9 cellular contexts compared by ENCODE assay signal in the genomic region with DNA sequence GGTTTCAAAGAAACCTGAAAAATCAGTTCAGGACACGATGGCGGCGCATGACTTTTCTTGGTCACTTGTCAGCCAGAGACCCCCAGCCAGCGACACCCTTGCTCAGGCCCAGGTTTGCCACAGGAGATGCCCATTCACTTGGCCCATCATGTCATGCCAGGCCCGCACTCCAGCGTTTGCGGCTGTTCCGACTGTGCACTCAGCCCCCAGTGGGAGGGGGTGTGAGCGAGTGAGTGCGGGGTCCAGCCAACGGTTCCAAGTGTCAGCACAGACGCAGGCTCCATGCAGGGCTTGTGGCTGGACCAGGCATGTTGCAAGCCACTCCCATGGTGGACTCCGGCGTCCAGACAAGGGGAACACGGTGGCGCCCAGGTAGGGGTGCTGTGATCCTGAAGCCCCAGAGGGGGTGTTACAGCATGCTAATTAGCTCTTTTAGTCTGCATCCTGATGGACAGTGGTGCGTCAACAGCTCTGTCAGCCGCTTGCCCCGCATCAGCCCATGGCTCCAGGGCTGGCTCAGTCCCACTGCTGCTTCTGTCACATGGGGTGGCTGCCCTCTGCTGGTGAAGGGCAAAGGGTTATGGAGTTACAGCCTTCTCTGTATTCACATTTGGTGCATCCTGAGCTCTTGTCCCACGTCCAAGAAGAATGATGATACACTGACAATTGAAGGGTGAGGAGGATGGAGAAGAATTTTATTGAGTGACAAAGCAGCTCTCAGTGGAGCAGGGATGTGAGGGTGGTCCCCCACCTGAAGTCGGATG. TPM values are rescaled to one million over a fixed set of nuclear protein-coding genes. Genes with fewer than 3 reads are reported as not detected.
DNase-seq lines count a peak whose midpoint lies in the region; ATAC-seq and TF ChIP-seq lines count a peak whose summit lies in the region.
"Had no signal": no experiment of that assay in that cellular context is flagged by ENCODE, and none has a peak within 500 bp of the region (broad histone marks: within the 10 kb centered on the region; RNA-seq: fewer than 3 reads in every experiment).

No MANE protein-coding gene starts in this region.

- peaks cover 13% of the 10 kb centered on the region for H3K9me3 ChIP-seq in endodermal cell (ENCODE audit: control insufficient read depth, low read length)
- no peaks in the 10 kb centered on the region for H3K9me3 ChIP-seq in aorta (ENCODE audit: control insufficient read depth, low read length)

- peak; percentile 35 for DNase-seq in natural killer cell
- DNase-seq in natural killer cell treated with Interleukin-12 subunit alpha and Interleukin-12 subunit beta and Interleukin-15 and Interleukin-18, amount 100 ng/mL, for 72 hours (ENCODE audit: low spot score), result no peak
- peak; percentile 59 for DNase-seq in SK-MEL-5 (ENCODE audit: low read depth, low spot score)
- peak; percentile 95 for DNase-seq in endodermal cell
- DNase-seq in aorta, result peak; percentile 66 to 71
- no peak for DNase-seq in stimulated activated effector memory CD8-positive, alpha-beta T cell treated with anti-CD3 and anti-CD28 coated beads, Interleukin-12 subunit alpha, Interleukin-12 subunit beta, amount 100 ng/mL, for 72 hours (ENCODE audit: low spot score in 2 of 2)

- TF ChIP-seq CTCF in natural killer cell (IDR thresholded peaks at IDR 0.05), result peak; percentile 30
- peak; percentile 64 for TF ChIP-seq CTCF in endodermal cell (conservative IDR thresholded peaks at IDR 0.05)

- no peak overlapping the region for H3K9ac ChIP-seq in endodermal cell (ENCODE audit: extremely low read depth, low read length, poor library complexity, severe bottlenecking)

- in situ Hi-C loops in SK-MEL-5 (cut with HindIII; ENCODE audit: low pct_unique_long_range_greater_than_20kb, low sequenced_read_pairs), result no loop called here

- H3K36me3 ChIP-seq in endodermal cell (ENCODE audit: control insufficient read depth, insufficient read depth, low read length), result no peaks in the 10 kb centered on the region
- no peaks in the 10 kb centered on the region for H3K36me3 ChIP-seq in aorta (ENCODE audit: control insufficient read depth in 1 of 2, insufficient read depth in 2 of 2, low read length in 1 of 2)

- no peak overlapping the region for H3K27ac ChIP-seq in endodermal cell (ENCODE audit: low read depth, low read length)
- H3K27ac ChIP-seq in aorta (ENCODE audit: low read depth in 1 of 2, low read length in 2 of 2), result no peak overlapping the region

- H3K9me3 Mint-ChIP-seq in natural killer cell, result no peaks in the 10 kb centered on the region
- H3K9me3 Mint-ChIP-seq in natural killer cell treated with Interleukin-12 subunit alpha and Interleukin-12 subunit beta and Interleukin-15 and Interleukin-18, amount 100 ng/mL, for 72 hours, result no peaks in the 10 kb centered on the region
- H3K9me3 Mint-ChIP-seq in endodermal cell, result peaks cover 17% of the 10 kb centered on the region
- peaks cover 4% of the 10 kb centered on the region for H3K9me3 Mint-ChIP-seq in stimulated activated memory B cell treated with anti-CD40 and anti-IgM and Interleukin-4, amounts not matched to agents 10 μg/mL and 1 μg/mL and 100 μg/mL, for 72 hours
- no peaks in the 10 kb centered on the region for H3K9me3 Mint-ChIP-seq in stimulated activated effector memory CD8-positive, alpha-beta T cell treated with anti-CD3 and anti-CD28 coated beads, Interleukin-12 subunit alpha, Interleukin-12 subunit beta, amount 100 ng/mL, for 72 hours

- intact Hi-C loops in natural killer cell (cut with micrococcal nuclease) (loop anchor here (1.0 to 5.0 kb wide), 2 partner anchors 61 to 156 kb away; a partner anchor contains a TSS), aorta (cut with DNase I) (loop anchor here in 1 of 2 donors (5.0 kb wide), 1 partner anchor 34 kb away; no protein-coding TSS in a partner anchor)

- peak overlapping the region; percentile 63 for H3K4me3 Mint-ChIP-seq in natural killer cell
- H3K4me3 Mint-ChIP-seq in natural killer cell treated with Interleukin-12 subunit alpha and Interleukin-12 subunit beta and Interleukin-15 and Interleukin-18, amount 100 ng/mL, for 72 hours, result no peak overlapping the region
- no peak overlapping the region for H3K4me3 Mint-ChIP-seq in endodermal cell
- no peak overlapping the region for H3K4me3 Mint-ChIP-seq in stimulated activated memory B cell treated with anti-CD40 and anti-IgM and Interleukin-4, amounts not matched to agents 10 μg/mL and 1 μg/mL and 100 μg/mL, for 72 hours
- H3K4me3 Mint-ChIP-seq in stimulated activated effector memory CD8-positive, alpha-beta T cell treated with anti-CD3 and anti-CD28 coated beads, Interleukin-12 subunit alpha, Interleukin-12 subunit beta, amount 100 ng/mL, for 72 hours, result no peak overlapping the region

- H3K4me1 Mint-ChIP-seq in natural killer cell (peaks cover 7 to 8% of the 10 kb centered on the region in 2 donors), endodermal cell (peaks cover 7% of the 10 kb centered on the region)
- H3K4me1 Mint-ChIP-seq in natural killer cell treated with Interleukin-12 subunit alpha and Interleukin-12 subunit beta and Interleukin-15 and Interleukin-18, amount 100 ng/mL, for 72 hours (ENCODE audit: low read depth in 2 of 2), result peaks cover 7 to 12% of the 10 kb centered on the region in 2 donors
- H3K4me1 Mint-ChIP-seq in stimulated activated memory B cell treated with anti-CD40 and anti-IgM and Interleukin-4, amounts not matched to agents 10 μg/mL and 1 μg/mL and 100 μg/mL, for 72 hours, result peaks cover 13% of the 10 kb centered on the region
- peaks cover 7% of the 10 kb centered on the region for H3K4me1 Mint-ChIP-seq in stimulated activated effector memory CD8-positive, alpha-beta T cell treated with anti-CD3 and anti-CD28 coated beads, Interleukin-12 subunit alpha, Interleukin-12 subunit beta, amount 100 ng/mL, for 72 hours

- H3K27me3 Mint-ChIP-seq in natural killer cell (ENCODE audit: low read depth in 2 of 2) (no peaks in the 10 kb centered on the region), endodermal cell (ENCODE audit: insufficient read depth) (peaks cover 14% of the 10 kb centered on the region)
- no peaks in the 10 kb centered on the region for H3K27me3 Mint-ChIP-seq in natural killer cell treated with Interleukin-12 subunit alpha and Interleukin-12 subunit beta and Interleukin-15 and Interleukin-18, amount 100 ng/mL, for 72 hours
- no peaks in the 10 kb centered on the region for H3K27me3 Mint-ChIP-seq in stimulated activated memory B cell treated with anti-CD40 and anti-IgM and Interleukin-4, amounts not matched to agents 10 μg/mL and 1 μg/mL and 100 μg/mL, for 72 hours
- H3K27me3 Mint-ChIP-seq: naive thymus-derived CD4-positive, alpha-beta T cell had no signal

- ATAC-seq in natural killer cell (no peak), aorta (ENCODE audit: low FRiP score) (no peak), HG03175 (IDR thresholded peaks at IDR 0.05; ENCODE audit: unreplicated experiment) (no peak)
- ATAC-seq in natural killer cell treated with Interleukin-12 subunit alpha and Interleukin-12 subunit beta and Interleukin-15 and Interleukin-18, amount 100 ng/mL, for 72 hours, result no peak
- ATAC-seq in stimulated activated memory B cell treated with anti-CD40 and anti-IgM and Interleukin-4, amounts not matched to agents 10 μg/mL and 1 μg/mL and 100 μg/mL, for 72 hours, result no peak
- no peak for ATAC-seq in stimulated activated effector memory CD8-positive, alpha-beta T cell treated with anti-CD3 and anti-CD28 coated beads, Interleukin-12 subunit alpha, Interleukin-12 subunit beta, amount 100 ng/mL, for 72 hours
- ATAC-seq: naive thymus-derived CD4-positive, alpha-beta T cell had no signal

- no peak overlapping the region for H3K4me3 ChIP-seq in endodermal cell (ENCODE audit: low read length)
- no peak overlapping the region for H3K4me3 ChIP-seq in aorta (ENCODE audit: low read length in 2 of 2)

- H3K27me3 ChIP-seq in endodermal cell (ENCODE audit: control insufficient read depth, insufficient read depth, low read length, poor library complexity, severe bottlenecking) (no peaks in the 10 kb centered on the region), aorta (ENCODE audit: control insufficient read depth in 1 of 2, insufficient read depth in 2 of 2, low read length in 1 of 2) (no peaks in the 10 kb centered on the region)

- H3K27ac Mint-ChIP-seq in natural killer cell (no peak overlapping the region), endodermal cell (no peak overlapping the region)
- H3K27ac Mint-ChIP-seq in natural killer cell treated with Interleukin-12 subunit alpha and Interleukin-12 subunit beta and Interleukin-15 and Interleukin-18, amount 100 ng/mL, for 72 hours, result no peak overlapping the region
- no peak overlapping the region for H3K27ac Mint-ChIP-seq in stimulated activated memory B cell treated with anti-CD40 and anti-IgM and Interleukin-4, amounts not matched to agents 10 μg/mL and 1 μg/mL and 100 μg/mL, for 72 hours
- H3K27ac Mint-ChIP-seq in stimulated activated effector memory CD8-positive, alpha-beta T cell treated with anti-CD3 and anti-CD28 coated beads, Interleukin-12 subunit alpha, Interleukin-12 subunit beta, amount 100 ng/mL, for 72 hours, result no peak overlapping the region
- H3K27ac Mint-ChIP-seq: naive thymus-derived CD4-positive, alpha-beta T cell had no signal

- 87 to 92% methylated on average over 15 to 21 of the region's 21 CpGs for WGBS in endodermal cell (ENCODE audit: insufficient coverage in 1 of 2, insufficient read length in 1 of 2), 2 experiments
- 80 to 84% methylated on average over 21 of the region's 21 CpGs for WGBS in aorta, 2 donors

- H3K36me3 Mint-ChIP-seq in natural killer cell (no peaks in the 10 kb centered on the region), endodermal cell (ENCODE audit: low read depth) (no peaks in the 10 kb centered on the region)
- H3K36me3 Mint-ChIP-seq in natural killer cell treated with Interleukin-12 subunit alpha and Interleukin-12 subunit beta and Interleukin-15 and Interleukin-18, amount 100 ng/mL, for 72 hours, result no peaks in the 10 kb centered on the region
- H3K36me3 Mint-ChIP-seq in stimulated activated memory B cell treated with anti-CD40 and anti-IgM and Interleukin-4, amounts not matched to agents 10 μg/mL and 1 μg/mL and 100 μg/mL, for 72 hours, result no peaks in the 10 kb centered on the region
- peaks cover 14% of the 10 kb centered on the region for H3K36me3 Mint-ChIP-seq in stimulated activated effector memory CD8-positive, alpha-beta T cell treated with anti-CD3 and anti-CD28 coated beads, Interleukin-12 subunit alpha, Interleukin-12 subunit beta, amount 100 ng/mL, for 72 hours

- no peaks in the 10 kb centered on the region for H3K4me1 ChIP-seq in endodermal cell (ENCODE audit: control insufficient read depth, insufficient read depth, low read length)
- H3K4me1 ChIP-seq in aorta (ENCODE audit: control insufficient read depth in 1 of 2, insufficient read depth in 2 of 2, low read length in 2 of 2), result no peaks in the 10 kb centered on the region

RNA-seq across cellular contexts. Expression of a gene that starts 3.7 kb away (rescaled TPM):
- total RNA-seq in natural killer cell, result 10 to 100 TPM; 63.5 to 89.2 (median 64.0) TPM
- 10 to 100 TPM; 60.1 to 93.7 TPM for total RNA-seq in natural killer cell treated with Interleukin-12 subunit alpha and Interleukin-12 subunit beta and Interleukin-15 and Interleukin-18, amount 100 ng/mL, for 72 hours
- total RNA-seq in SK-MEL-5 (2014; rRNA removed; shearing (Covaris generic)), result 45.5 and 52.1 TPM in 2 replicates
- polyA plus RNA-seq in SK-MEL-5 (2015; cell fraction: cytosol; rRNA removed), result 76.5 and 83.7 TPM in 2 replicates
- 78.7 and 91.1 TPM in 2 replicates for polyA plus RNA-seq in SK-MEL-5 (2015; cell fraction: nucleus; rRNA removed)
- 10 to 100 TPM; 48.8 to 72.7 TPM for total RNA-seq in endodermal cell
- polyA plus RNA-seq in endodermal cell (2013, experiment 1 of 2), result 72.4 TPM
- 65.4 TPM for polyA plus RNA-seq in endodermal cell (2013, experiment 2 of 2)
- total RNA-seq in aorta, result 10 to 100 TPM; 49.8 to 61.3 TPM
- 10 to 100 TPM; 32.4 to 62.0 TPM for polyA plus RNA-seq in aorta

RNA-seq across cellular contexts. Expression of a gene that starts 37.0 kb away (rescaled TPM):
- total RNA-seq in natural killer cell (100 to 1,000 TPM; 384 to 388 (median 388) TPM), endodermal cell (100 to 1,000 TPM; 181 to 189 TPM), aorta (100 to 1,000 TPM; 111 to 145 TPM)
- 100 to 1,000 TPM; 109 to 245 TPM for total RNA-seq in natural killer cell treated with Interleukin-12 subunit alpha and Interleukin-12 subunit beta and Interleukin-15 and Interleukin-18, amount 100 ng/mL, for 72 hours
- total RNA-seq in SK-MEL-5 (2014; rRNA removed; shearing (Covaris generic)), result 87.3 and 88.6 TPM in 2 replicates
- 193 and 197 TPM in 2 replicates for polyA plus RNA-seq in SK-MEL-5 (2015; cell fraction: cytosol; rRNA removed)
- polyA plus RNA-seq in SK-MEL-5 (2015; cell fraction: nucleus; rRNA removed), result 238 and 269 TPM in 2 replicates
- 145 TPM for polyA plus RNA-seq in endodermal cell (2013, experiment 1 of 2)
- 147 TPM for polyA plus RNA-seq in endodermal cell (2013, experiment 2 of 2)
- 10 to 100 TPM; 66.4 to 96.5 TPM for polyA plus RNA-seq in aorta

Comparison
In these comparisons a context has a peak if more than half of its experiments do, and no peak if none do; other contexts are left out.
1. DNase-seq: peak in natural killer cell (single experiment), SK-MEL-5 (single experiment), endodermal cell (single experiment) and aorta (2 of 2); none in natural killer cell treated with Interleukin-12 subunit alpha and Interleukin-12 subunit beta and Interleukin-15 and Interleukin-18, amount 100 ng/mL, for 72 hours (single experiment) and stimulated activated effector memory CD8-positive, alpha-beta T cell treated with anti-CD3 and anti-CD28 coated beads, Interleukin-12 subunit alpha, Interleukin-12 subunit beta, amount 100 ng/mL, for 72 hours (0 of 2).